In the genomic region with DNA sequence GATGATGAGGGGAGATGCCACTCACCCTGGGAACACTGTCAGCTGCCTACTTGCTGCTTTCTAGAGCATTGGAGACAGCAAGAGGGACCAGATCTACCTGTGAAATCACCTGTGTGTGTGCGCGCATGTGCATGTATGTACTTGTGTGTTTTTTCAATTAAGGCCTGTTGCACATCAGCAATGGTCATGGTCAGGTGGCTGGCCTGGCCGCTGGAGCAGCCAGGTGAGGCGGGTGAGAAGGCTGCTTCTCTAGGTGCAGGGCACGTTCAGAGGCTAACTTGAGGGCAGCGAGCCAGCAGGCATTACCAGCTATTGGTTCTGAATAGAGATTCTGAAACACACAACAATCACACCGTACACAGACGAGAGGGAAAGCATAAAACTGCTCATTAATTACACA, we compare ENCODE assay signal across 18 cellular contexts.
"Had no signal": no experiment of that assay in that cellular context is flagged by ENCODE, and none has a peak within 500 bp of the region (broad histone marks: within the 10 kb centered on the region; RNA-seq: fewer than 3 reads in every experiment).

No MANE protein-coding gene starts in this region.

- H3K9me3 ChIP-seq: ovary, upper lobe of right lung had no signal

- H3K36me3 Mint-ChIP-seq: mesothelial cell of epicardium, natural killer cell had no signal

- ATAC-seq: activated T-cell treated with anti-CD3 and anti-CD28 coated beads, Interleukin-2, amount 50 U/mL, for 4 hours; natural killer cell; psoas muscle; T-helper 17 cell; upper lobe of right lung had no signal

- H3K4me1 ChIP-seq: psoas muscle, upper lobe of right lung had no signal

- H3K4me3 ChIP-seq: ovary, psoas muscle, upper lobe of right lung had no signal

- H3K27ac ChIP-seq: ovary, psoas muscle, upper lobe of right lung had no signal

- H3K36me3 ChIP-seq: ovary, upper lobe of right lung had no signal

- H3K27ac Mint-ChIP-seq: activated CD4-positive, alpha-beta memory T cell treated with anti-CD3 and anti-CD28 coated beads, Interleukin-2, amount 10 ng/mL, durations not matched to agents 7 days and 5 days; activated naive CD4-positive, alpha-beta T cell treated with anti-CD3 and anti-CD28 coated beads for 36 hours; mesothelial cell of epicardium; natural killer cell; T-helper 17 cell had no signal

- H3K27me3 ChIP-seq: ovary had no signal

- H3K4me3 Mint-ChIP-seq: activated CD4-positive, alpha-beta memory T cell treated with anti-CD3 and anti-CD28 coated beads, Interleukin-2, amount 10 ng/mL, durations not matched to agents 7 days and 5 days; activated naive CD4-positive, alpha-beta T cell treated with anti-CD3 and anti-CD28 coated beads for 36 hours; activated T-cell treated with anti-CD3 and anti-CD28 coated beads, Interleukin-2, amount 50 U/mL, for 4 hours; mesothelial cell of epicardium; natural killer cell; T-helper 17 cell had no signal

- H3K4me1 Mint-ChIP-seq: activated CD4-positive, alpha-beta memory T cell treated with anti-CD3 and anti-CD28 coated beads, Interleukin-2, amount 10 ng/mL, durations not matched to agents 7 days and 5 days; mesothelial cell of epicardium; natural killer cell had no signal

- DNase-seq: activated CD4-positive, alpha-beta memory T cell treated with anti-CD3 and anti-CD28 coated beads, Interleukin-2, amount 10 ng/mL, durations not matched to agents 7 days and 5 days; activated CD4-positive, alpha-beta T cell treated with anti-CD3 and anti-CD28 coated beads for 48 hours; activated CD4-positive, CD25-positive, alpha-beta regulatory T cell; activated effector memory CD4-positive, alpha-beta T cell treated with Interleukin-2 at 50 U/mL for 16 hours; activated naive CD4-positive, alpha-beta T cell treated with anti-CD3 and anti-CD28 coated beads for 36 hours; activated T-cell treated with anti-CD3 and anti-CD28 coated beads, Interleukin-2, amount 50 U/mL, for 4 hours; cerebellar nuclear complex; cortex of kidney; foreskin fibroblast; kidney; natural killer cell; ovary; psoas muscle; stimulated activated CD4-positive, alpha-beta T cell treated with anti-CD3 and anti-CD28 coated beads, Interleukin-4, amount 100 ng/mL, for 24 hours; stimulated activated naive CD4-positive, alpha-beta T cell treated with Interleukin-2 at 50 U/mL for 16 hours; T-helper 17 cell; upper lobe of right lung had no signal
